23 cellular contexts compared by ENCODE assay signal in genomic region chr4:24831637-24832036, GRCh38. TPM values are rescaled to one million over a fixed set of nuclear protein-coding genes. Genes with fewer than 3 reads are reported as not detected.
"Had no signal": no experiment of that assay in that cellular context is flagged by ENCODE, and none has a peak within 500 bp of the region (broad histone marks: within the 10 kb centered on the region; RNA-seq: fewer than 3 reads in every experiment).

No MANE protein-coding gene starts in this region.

- ATAC-seq: gastroesophageal sphincter; naive thymus-derived CD8-positive, alpha-beta T cell had no signal

- H3K4me3 Mint-ChIP-seq: activated CD4-positive, alpha-beta memory T cell treated with anti-CD3 and anti-CD28 coated beads for 36 hours; activated naive CD8-positive, alpha-beta T cell treated with anti-CD3 and anti-CD28 coated beads for 36 hours; mesothelial cell of epicardium; naive thymus-derived CD8-positive, alpha-beta T cell; neural progenitor cell had no signal

- H3K36me3 ChIP-seq: neural progenitor cell, uterus had no signal

- H3K27me3 ChIP-seq: gastroesophageal sphincter, neural progenitor cell, sigmoid colon, testis, uterus had no signal

- H3K36me3 Mint-ChIP-seq: activated CD4-positive, alpha-beta memory T cell treated with anti-CD3 and anti-CD28 coated beads for 36 hours; activated naive CD8-positive, alpha-beta T cell treated with anti-CD3 and anti-CD28 coated beads for 36 hours; naive thymus-derived CD8-positive, alpha-beta T cell had no signal

- H3K4me1 Mint-ChIP-seq: activated naive CD8-positive, alpha-beta T cell treated with anti-CD3 and anti-CD28 coated beads for 36 hours; mesothelial cell of epicardium; naive thymus-derived CD8-positive, alpha-beta T cell had no signal

- H2AFZ ChIP-seq: neural progenitor cell had no signal

- H3K4me1 ChIP-seq: neural progenitor cell, sigmoid colon, testis, uterus had no signal

- H3K9me3 Mint-ChIP-seq: activated CD4-positive, alpha-beta memory T cell treated with anti-CD3 and anti-CD28 coated beads for 36 hours; activated naive CD8-positive, alpha-beta T cell treated with anti-CD3 and anti-CD28 coated beads for 36 hours; mesothelial cell of epicardium; neural progenitor cell had no signal

- H3K9me3 ChIP-seq: gastroesophageal sphincter, left ventricle myocardium inferior, sigmoid colon, testis, uterus had no signal

- H3K27ac ChIP-seq: coronary artery, epithelial cell of prostate, gastroesophageal sphincter, left ventricle myocardium inferior, neural progenitor cell, sigmoid colon, testis, uterus had no signal

- DNase-seq: activated CD4-positive, alpha-beta memory T cell treated with anti-CD3 and anti-CD28 coated beads for 36 hours; activated CD4-positive, alpha-beta T cell treated with anti-CD3 and anti-CD28 coated beads for 4 hours; activated CD4-positive, CD25-positive, alpha-beta regulatory T cell; activated naive CD4-positive, alpha-beta T cell treated with Interleukin-2 at 50 U/mL for 16 hours; activated naive CD8-positive, alpha-beta T cell treated with anti-CD3 and anti-CD28 coated beads for 36 hours; activated T-cell treated with anti-CD3 and anti-CD28 coated beads, Interleukin-2, amount 50 U/mL, for 48 hours; head of caudate nucleus; hypothalamus; left ventricle myocardium inferior; mammary epithelial cell; naive thymus-derived CD8-positive, alpha-beta T cell; posterior cingulate gyrus; sigmoid colon; stimulated activated CD4-positive, alpha-beta T cell treated with anti-CD3 and anti-CD28 coated beads, Interleukin-2, amount 100 ng/mL, for 48 hours; stimulated activated naive CD4-positive, alpha-beta T cell; testis; uterus had no signal

- H3K4me2 ChIP-seq: neural progenitor cell had no signal

- H3K27me3 Mint-ChIP-seq: activated CD4-positive, alpha-beta memory T cell treated with anti-CD3 and anti-CD28 coated beads for 36 hours had no signal

- H3K27ac Mint-ChIP-seq: activated CD4-positive, alpha-beta memory T cell treated with anti-CD3 and anti-CD28 coated beads for 36 hours; activated naive CD8-positive, alpha-beta T cell treated with anti-CD3 and anti-CD28 coated beads for 36 hours; mesothelial cell of epicardium; neural progenitor cell had no signal

- H3K4me3 ChIP-seq: coronary artery, gastroesophageal sphincter, left ventricle myocardium inferior, neural progenitor cell, sigmoid colon, testis, uterus had no signal

- H3K9ac ChIP-seq: neural progenitor cell had no signal

RNA-seq across cellular contexts. Expression of gene SOD3, which starts 36.3 kb away (rescaled TPM):
- total RNA-seq: activated CD4-positive, alpha-beta memory T cell treated with anti-CD3 and anti-CD28 coated beads for 36 hours; activated naive CD8-positive, alpha-beta T cell treated with anti-CD3 and anti-CD28 coated beads for 36 hours; bronchial epithelial cell; naive thymus-derived CD8-positive, alpha-beta T cell had no signal
- polyA plus RNA-seq: mammary epithelial cell; naive thymus-derived CD8-positive, alpha-beta T cell had no signal
